ENCODE assay signal across 9 cellular contexts in the genomic region with DNA sequence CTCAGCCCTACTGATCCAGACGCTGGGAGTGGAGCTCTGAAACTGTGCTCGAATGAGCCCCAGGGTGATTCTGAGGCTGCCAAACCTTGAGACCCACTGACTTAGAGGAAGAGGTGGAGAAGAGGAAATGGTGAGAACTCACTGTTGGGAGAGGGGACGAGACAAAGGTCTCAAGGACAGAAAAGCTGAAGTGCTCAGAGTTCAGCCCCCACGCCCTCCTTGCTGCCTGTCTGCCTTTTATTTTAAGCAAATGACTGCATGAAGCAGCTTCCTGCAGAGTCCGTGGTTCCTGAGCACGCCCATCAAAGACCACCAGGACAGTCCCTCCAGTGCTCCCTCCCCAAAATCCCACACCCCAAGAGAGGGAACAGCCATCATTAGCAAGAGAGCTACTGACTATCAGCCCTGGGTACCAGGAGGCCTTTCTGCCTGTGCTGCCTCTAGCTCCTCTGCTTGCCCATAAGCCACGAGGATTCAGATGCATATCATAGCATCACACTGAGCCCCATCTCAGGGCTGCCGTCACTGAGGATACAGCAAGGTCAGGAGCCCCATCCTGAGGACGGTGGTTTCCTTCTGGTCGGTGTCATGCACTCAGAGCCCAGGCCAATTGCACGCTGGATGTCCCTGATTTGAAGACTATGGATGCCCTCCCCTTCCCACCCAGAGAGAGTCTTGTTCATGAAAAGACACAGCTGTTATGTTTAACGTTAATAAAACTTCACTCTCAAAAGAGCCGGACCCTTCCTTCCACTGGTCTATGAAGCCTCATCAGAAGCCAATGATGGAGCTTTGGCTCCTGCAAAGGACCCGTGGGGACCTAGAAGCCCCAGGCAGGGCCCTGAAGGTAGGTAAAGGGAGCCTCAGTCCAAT. TPM values are rescaled to one million over a fixed set of nuclear protein-coding genes. Genes with fewer than 3 reads are reported as not detected.
DNase-seq lines count a peak whose midpoint lies in the region; ATAC-seq and TF ChIP-seq lines count a peak whose summit lies in the region.
"Had no signal": no experiment of that assay in that cellular context is flagged by ENCODE, and none has a peak within 500 bp of the region (broad histone marks: within the 10 kb centered on the region; RNA-seq: fewer than 3 reads in every experiment).

No MANE protein-coding gene starts in this region.

- no peaks in the 10 kb centered on the region for H3K27me3 Mint-ChIP-seq in activated T-helper 17 cell treated with anti-CD3 and anti-CD28 coated beads, Interleukin-2, amount 50 U/mL, for 72 hours
- H3K27me3 Mint-ChIP-seq in memory B cell: no peaks in the 10 kb centered on the region

- peak; percentile 23 for ATAC-seq in activated T-helper 17 cell treated with anti-CD3 and anti-CD28 coated beads, Interleukin-2, amount 50 U/mL, for 72 hours (replicated peaks)
- no peak for ATAC-seq in memory B cell (ENCODE audit: low read depth)
- no peak for ATAC-seq in HG03108 (IDR thresholded peaks at IDR 0.05; ENCODE audit: unreplicated experiment)

- H3K9me3 ChIP-seq in vagina (no peaks in the 10 kb centered on the region), A673 (ENCODE audit: low read depth, low read length, poor library complexity, severe bottlenecking) (no peaks in the 10 kb centered on the region)

- peak overlapping the region; percentile 54 for H3K27ac ChIP-seq in vagina
- no peak overlapping the region for H3K27ac ChIP-seq in A673 (ENCODE audit: low read depth, low read length, poor library complexity, severe bottlenecking)
- H3K27ac ChIP-seq: epithelial cell of prostate had no signal

- POLR2A ChIA-PET in A673 (lab: Charles Lee; ENCODE audit: low non-redundant PET): no interaction called here

- H3K27ac Mint-ChIP-seq in activated T-helper 17 cell treated with anti-CD3 and anti-CD28 coated beads, Interleukin-2, amount 50 U/mL, for 72 hours: peak overlapping the region; percentile 96
- peak overlapping the region; percentile 99 for H3K27ac Mint-ChIP-seq in memory B cell

- no peaks in the 10 kb centered on the region for H3K36me3 ChIP-seq in vagina
- H3K36me3 ChIP-seq in A673 (ENCODE audit: insufficient read depth, low read length, poor library complexity, severe bottlenecking): no peaks in the 10 kb centered on the region

- no peaks in the 10 kb centered on the region for H3K9me3 Mint-ChIP-seq in activated T-helper 17 cell treated with anti-CD3 and anti-CD28 coated beads, Interleukin-2, amount 50 U/mL, for 72 hours
- H3K9me3 Mint-ChIP-seq in memory B cell: peaks cover 2% of the 10 kb centered on the region

- no peak overlapping the region for H3K4me3 ChIP-seq in vagina
- H3K4me3 ChIP-seq in A673 (ENCODE audit: low read depth, low read length, poor library complexity, severe bottlenecking): no peak overlapping the region

- no TSS peak for BruUV-seq in A673 (replicated peaks; lab: Mats Ljungman, UMichigan)

- TF ChIP-seq CTCF in vagina (IDR thresholded peaks at IDR 0.05) (no peak), A673 (conservative IDR thresholded peaks at IDR 0.05; ENCODE audit: low read depth, low read length) (no peak)

- H3K36me3 Mint-ChIP-seq in activated T-helper 17 cell treated with anti-CD3 and anti-CD28 coated beads, Interleukin-2, amount 50 U/mL, for 72 hours (ENCODE audit: low read depth): peaks cover 44% of the 10 kb centered on the region
- peaks cover 22% of the 10 kb centered on the region for H3K36me3 Mint-ChIP-seq in memory B cell

- H3K4me3 Mint-ChIP-seq in activated T-helper 17 cell treated with anti-CD3 and anti-CD28 coated beads, Interleukin-2, amount 50 U/mL, for 72 hours: peak overlapping the region; percentile 98
- peak overlapping the region; percentile 99 for H3K4me3 Mint-ChIP-seq in memory B cell

- CTCF ChIA-PET in A673 (lab: Charles Lee): no interaction called here

- peaks cover 65% of the 10 kb centered on the region for H3K4me1 Mint-ChIP-seq in activated T-helper 17 cell treated with anti-CD3 and anti-CD28 coated beads, Interleukin-2, amount 50 U/mL, for 72 hours
- peaks cover 65% of the 10 kb centered on the region for H3K4me1 Mint-ChIP-seq in memory B cell

- H3K4me1 ChIP-seq in vagina (peaks cover 16% of the 10 kb centered on the region), A673 (ENCODE audit: insufficient read depth, low read length, poor library complexity, severe bottlenecking) (peaks cover 33% of the 10 kb centered on the region)

- DNase-seq in stimulated activated CD4-positive, alpha-beta T cell treated with anti-CD3 and anti-CD28 coated beads, Interleukin-15, amount 100 ng/mL, for 24 hours: peak; percentile 50
- DNase-seq in stimulated activated CD4-positive, alpha-beta T cell treated with anti-CD3 and anti-CD28 coated beads, Interleukin-4, amount 100 ng/mL, for 24 hours: no peak
- DNase-seq in memory B cell (ENCODE audit: low spot score in 2 of 2): no peak
- DNase-seq in vagina (ENCODE audit: extremely low spot score in 2 of 2): no peak
- DNase-seq in putamen (ENCODE audit: low spot score): no peak
- DNase-seq in A673 (ENCODE audit: low spot score): no peak

- intact Hi-C loops in vagina (cut with DNase I): no loop called here
- intact Hi-C loops in A673 (cut with micrococcal nuclease; ENCODE audit: unreplicated experiment): no loop called here

- no peak for TF ChIP-seq POLR2A in vagina (IDR thresholded peaks at IDR 0.05)

- no peaks in the 10 kb centered on the region for H3K27me3 ChIP-seq in vagina
- H3K27me3 ChIP-seq in A673 (replicated peaks; ENCODE audit: insufficient read depth, low read depth, low read length, poor library complexity): no peaks in the 10 kb centered on the region

RNA-seq across cellular contexts. Expression of a gene that starts 20.1 kb away (rescaled TPM):
- 100 to 1,000 TPM; 250 to 505 TPM for total RNA-seq in activated T-helper 17 cell treated with anti-CD3 and anti-CD28 coated beads, Interleukin-2, amount 50 U/mL, for 72 hours
- total RNA-seq in vagina (67.8 TPM), A673 (2021) (34.1 and 35.9 TPM in 2 replicates)

RNA-seq across cellular contexts. Expression of a gene that starts 50.6 kb away (rescaled TPM):
- total RNA-seq in activated T-helper 17 cell treated with anti-CD3 and anti-CD28 coated beads, Interleukin-2, amount 50 U/mL, for 72 hours: 10 to 100 TPM; 52.3 to 65.5 TPM
- total RNA-seq in vagina (39.3 TPM), A673 (2021) (22.0 and 27.2 TPM in 2 replicates)
